9 cellular contexts compared by ENCODE assay signal in the genomic region with DNA sequence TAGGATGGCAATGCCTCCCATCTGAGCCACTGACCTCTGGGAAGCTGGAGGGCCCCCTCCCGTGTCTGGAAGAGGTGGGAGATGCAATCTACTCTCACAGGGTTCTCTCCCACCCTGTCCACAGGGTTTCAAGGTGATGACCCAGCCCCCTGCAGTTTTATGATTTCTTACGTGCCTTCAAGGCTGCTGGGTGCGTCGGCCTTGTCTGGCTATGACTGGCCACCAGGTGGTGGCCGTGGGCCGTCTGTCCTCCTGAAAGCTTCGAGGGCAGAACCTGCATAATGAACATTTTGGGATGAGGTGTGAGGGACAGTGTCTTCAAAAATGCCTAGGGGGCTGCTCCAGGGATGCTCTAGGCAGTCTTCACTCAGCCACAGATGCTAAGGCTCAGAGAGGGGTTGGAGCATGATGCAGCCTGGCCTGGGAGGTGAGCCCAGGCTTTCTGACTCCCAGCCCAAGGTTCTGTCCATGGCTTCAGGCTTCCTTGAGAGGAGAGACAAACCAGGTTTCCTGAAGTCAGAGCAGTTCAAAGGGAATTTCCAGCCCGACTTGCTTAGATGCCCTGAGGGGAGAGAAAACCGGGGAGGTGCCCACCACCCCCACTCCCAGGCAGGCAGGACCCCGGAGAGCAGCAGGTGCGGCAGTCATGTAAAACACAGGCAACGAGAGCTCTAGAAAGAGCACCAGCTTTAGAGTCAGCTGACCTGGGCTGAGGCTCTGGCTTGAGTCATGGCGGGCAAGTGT. TPM values are rescaled to one million over a fixed set of nuclear protein-coding genes. Genes with fewer than 3 reads are reported as not detected.
A peak's percentile ranks its signal among the peaks of the same experiment; 100 is the strongest.
DNase-seq lines count a peak whose midpoint lies in the region; ATAC-seq and TF ChIP-seq lines count a peak whose summit lies in the region.
"Had no signal": no experiment of that assay in that cellular context is flagged by ENCODE, and none has a peak within 500 bp of the region (broad histone marks: within the 10 kb centered on the region; RNA-seq: fewer than 3 reads in every experiment).

No MANE protein-coding gene starts in this region.

- CTCF ChIA-PET in HEK293 (lab: Yijun Ruan, JAX) (interaction anchor here (0.6 to 7.8 kb wide), 26 partner anchors 11 to 605 kb away, joined by 3 to 81 read pairs (median 4); a partner anchor contains a TSS), T-cell (lab: Charles Lee) (interaction anchor here in 1 of 2 donors (0.6 to 1.9 kb wide), 3 partner anchors 19 to 33 kb away, joined by 3 to 6 read pairs (median 4); a partner anchor contains a TSS)

- peaks cover 76 to 87% (median 83%) of the 10 kb centered on the region in 3 donors for H3K4me1 Mint-ChIP-seq in T-cell

- ATAC-seq in T-cell (replicated peaks in 1 of 4): no peak
- ATAC-seq in foreskin keratinocyte: peak; percentile 29
- peak; percentile 44 to 75 (median 54) for ATAC-seq in psoas muscle
- ATAC-seq in HG02642 (IDR thresholded peaks at IDR 0.05; ENCODE audit: poor library complexity, unreplicated experiment): no peak

- TF ChIP-seq CTCF in HEK293 (tag by site-specific recombination; IDR thresholded peaks at IDR 0.05): peak; percentile 82
- peak; percentile 84 for TF ChIP-seq CTCF in foreskin keratinocyte (conservative IDR thresholded peaks at IDR 0.05)
- peak; percentile 58 for TF ChIP-seq CTCF in psoas muscle (IDR thresholded peaks at IDR 0.05)

- intact Hi-C loops in psoas muscle (cut with DNase I): loop anchor here (5.0 to 10.0 kb wide), 2 partner anchors 175 to 237 kb away; a partner anchor contains a TSS

- POLR2A ChIA-PET in HEK293 (lab: Yijun Ruan, JAX): interaction anchor here (0.8 kb wide), 1 partner anchor 19 kb away, joined by 3 read pairs; a partner anchor contains a TSS
- POLR2A ChIA-PET in T-cell (lab: Charles Lee): interaction anchor here in 1 of 2 donors (0.6 kb wide), 1 partner anchor 457 kb away, joined by 3 read pairs; no protein-coding TSS in a partner anchor

- DNase-seq in NCI-H1417 (lab: John Stamatoyannopoulos, UW) (peak in 2 of 3 experiments; percentile 16 to 47), NCI-H1417 treated with DMSO at 0.1 percent for 48 hours (lab: John Stamatoyannopoulos, UW) (no peak), T-cell (no peak), foreskin keratinocyte (peak in 1 of 2 donors; percentile 39), psoas muscle (no peak), UCSD-AML1 (lab: John Stamatoyannopoulos, UW; ENCODE audit: unreplicated experiment) (no peak)

- H3K27ac ChIP-seq in HEK293 (ENCODE audit: extremely low read depth, low read depth, low read length): no peak overlapping the region
- H3K27ac ChIP-seq in foreskin keratinocyte: no peak overlapping the region
- no peak overlapping the region for H3K27ac ChIP-seq in psoas muscle
- H3K27ac ChIP-seq: BLaER1 treated with 17β-estradiol and CSF1 and Interleukin-3, amounts not matched to agents 10 nM and 100 nM had no signal

- H3K9me3 ChIP-seq in HEK293 (ENCODE audit: control insufficient read depth, insufficient read depth, low read depth, low read length): no peaks in the 10 kb centered on the region
- no peaks in the 10 kb centered on the region for H3K9me3 ChIP-seq in psoas muscle
- H3K9me3 ChIP-seq: BLaER1 treated with 17β-estradiol and CSF1 and Interleukin-3, amounts not matched to agents 10 nM and 100 nM had no signal

- WGBS in psoas muscle, 3 donors: 34 to 40% (median 39%) methylated on average over 13 of the region's 13 CpGs

- H3K4me1 ChIP-seq in HEK293 (ENCODE audit: control insufficient read depth, insufficient read depth, low read length) (no peaks in the 10 kb centered on the region), foreskin keratinocyte (peaks cover 26% of the 10 kb centered on the region), psoas muscle (no peaks in the 10 kb centered on the region)

- H3K4me3 ChIP-seq in HEK293 (ENCODE audit: low read depth, low read length) (no peak overlapping the region), psoas muscle (no peak overlapping the region)
- H3K4me3 ChIP-seq: BLaER1 treated with 17β-estradiol and CSF1 and Interleukin-3, amounts not matched to agents 10 nM and 100 nM had no signal

- H3K36me3 Mint-ChIP-seq in T-cell: peaks cover 18% of the 10 kb centered on the region

- no peaks in the 10 kb centered on the region for H3K27me3 Mint-ChIP-seq in T-cell

- H3K4me3 Mint-ChIP-seq in T-cell: peak overlapping the region in 1 of 3 donors; percentile 76

- no peaks in the 10 kb centered on the region for H3K9me3 Mint-ChIP-seq in T-cell

- H3K36me3 ChIP-seq in HEK293 (ENCODE audit: control insufficient read depth in 2 of 2, insufficient read depth in 1 of 2, low read length in 2 of 2) (no peaks in the 10 kb centered on the region), psoas muscle (ENCODE audit: insufficient read depth in 1 of 2, low read depth in 1 of 2) (no peaks in the 10 kb centered on the region)
- H3K36me3 ChIP-seq: BLaER1 treated with 17β-estradiol and CSF1 and Interleukin-3, amounts not matched to agents 10 nM and 100 nM had no signal

- H3K27ac Mint-ChIP-seq in T-cell: peak overlapping the region; percentile 86 to 91

- no peaks in the 10 kb centered on the region for H3K27me3 ChIP-seq in foreskin keratinocyte
- H3K27me3 ChIP-seq in psoas muscle (ENCODE audit: insufficient read depth in 3 of 3, low read length in 2 of 3): no peaks in the 10 kb centered on the region
- H3K27me3 ChIP-seq: BLaER1 treated with 17β-estradiol and CSF1 and Interleukin-3, amounts not matched to agents 10 nM and 100 nM had no signal

TF ChIP-seq in HEK293, 187 proteins besides CTCF, POLR2A, EP300 and RAD21:
- TF ChIP-seq, protein P1, sequence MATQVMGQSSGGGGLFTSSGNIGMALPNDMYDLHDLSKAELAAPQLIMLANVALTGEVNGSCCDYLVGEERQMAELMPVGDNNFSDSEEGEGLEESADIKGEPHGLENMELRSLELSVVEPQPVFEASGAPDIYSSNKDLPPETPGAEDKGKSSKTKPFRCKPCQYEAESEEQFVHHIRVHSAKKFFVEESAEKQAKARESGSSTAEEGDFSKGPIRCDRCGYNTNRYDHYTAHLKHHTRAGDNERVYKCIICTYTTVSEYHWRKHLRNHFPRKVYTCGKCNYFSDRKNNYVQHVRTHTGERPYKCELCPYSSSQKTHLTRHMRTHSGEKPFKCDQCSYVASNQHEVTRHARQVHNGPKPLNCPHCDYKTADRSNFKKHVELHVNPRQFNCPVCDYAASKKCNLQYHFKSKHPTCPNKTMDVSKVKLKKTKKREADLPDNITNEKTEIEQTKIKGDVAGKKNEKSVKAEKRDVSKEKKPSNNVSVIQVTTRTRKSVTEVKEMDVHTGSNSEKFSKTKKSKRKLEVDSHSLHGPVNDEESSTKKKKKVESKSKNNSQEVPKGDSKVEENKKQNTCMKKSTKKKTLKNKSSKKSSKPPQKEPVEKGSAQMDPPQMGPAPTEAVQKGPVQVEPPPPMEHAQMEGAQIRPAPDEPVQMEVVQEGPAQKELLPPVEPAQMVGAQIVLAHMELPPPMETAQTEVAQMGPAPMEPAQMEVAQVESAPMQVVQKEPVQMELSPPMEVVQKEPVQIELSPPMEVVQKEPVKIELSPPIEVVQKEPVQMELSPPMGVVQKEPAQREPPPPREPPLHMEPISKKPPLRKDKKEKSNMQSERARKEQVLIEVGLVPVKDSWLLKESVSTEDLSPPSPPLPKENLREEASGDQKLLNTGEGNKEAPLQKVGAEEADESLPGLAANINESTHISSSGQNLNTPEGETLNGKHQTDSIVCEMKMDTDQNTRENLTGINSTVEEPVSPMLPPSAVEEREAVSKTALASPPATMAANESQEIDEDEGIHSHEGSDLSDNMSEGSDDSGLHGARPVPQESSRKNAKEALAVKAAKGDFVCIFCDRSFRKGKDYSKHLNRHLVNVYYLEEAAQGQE (tag by site-specific recombination; IDR thresholded peaks at IDR 0.05): peak; percentile 70; the same call in 1 of the 2 replicates
- TF ChIP-seq ZNF600 (tag by site-specific recombination; IDR thresholded peaks at IDR 0.05): peak; percentile 49; the same call in 1 of the 2 replicates
- no peak for TF ChIP-seq ZNF837 (tag by site-specific recombination; IDR thresholded peaks at IDR 0.05)
- no peak for TF ChIP-seq ZNF501 (tag by site-specific recombination; IDR thresholded peaks at IDR 0.05)
- TF ChIP-seq ZNF654 (tag by site-specific recombination; IDR thresholded peaks at IDR 0.05; ENCODE audit: low read depth): peak; percentile 52
- peak; percentile 56; the same call in 1 of the 2 replicates for TF ChIP-seq ZBTB20 (tag by site-specific recombination; IDR thresholded peaks at IDR 0.05)
- no peak for TF ChIP-seq EGR2 (tag by site-specific recombination; IDR thresholded peaks at IDR 0.05; ENCODE audit: low read depth)
- no peak for TF ChIP-seq ZNF544 (tag by site-specific recombination; IDR thresholded peaks at IDR 0.05)
- TF ChIP-seq ZIC2 (tag by site-specific recombination; IDR thresholded peaks at IDR 0.05): peak; percentile 69
- TF ChIP-seq GLIS1 (tag by site-specific recombination; IDR thresholded peaks at IDR 0.05): peak; percentile 59
- TF ChIP-seq ZNF510 (tag by site-specific recombination; IDR thresholded peaks at IDR 0.05; ENCODE audit: insufficient replicate concordance): no peak

RNA-seq across cellular contexts. Expression of a gene that starts 18.7 kb away (rescaled TPM):
- total RNA-seq in T-cell (100 to 1,000 TPM; 141 to 206 (median 153) TPM), foreskin keratinocyte (8.3 and 15.2 TPM in 2 replicates), psoas muscle (1 to 10 TPM; 2.5 to 5.0 (median 3.3) TPM)
- polyA plus RNA-seq in foreskin keratinocyte (14.6 and 24.8 TPM in 2 replicates), psoas muscle (1 to 10 TPM; 1.1 to 7.4 (median 5.7) TPM)

RNA-seq across cellular contexts. Expression of a gene that starts 36.4 kb away (rescaled TPM):
- total RNA-seq in T-cell (10 to 100 TPM; 31.1 to 69.2 (median 51.5) TPM), foreskin keratinocyte (47.6 and 50.0 TPM in 2 replicates), psoas muscle (10 to 100 TPM; 10.1 to 46.6 (median 27.8) TPM)
- polyA plus RNA-seq in foreskin keratinocyte (25.8 and 26.6 TPM in 2 replicates), psoas muscle (10 to 100 TPM; 25.6 to 35.2 (median 32.2) TPM)

Comparison
In these comparisons a context has a peak if more than half of its experiments do, and no peak if none do; other contexts are left out.
1. DNase-seq: peak in NCI-H1417 (2 of 3); none in NCI-H1417 treated with DMSO at 0.1 percent for 48 hours (single experiment), T-cell (0 of 34), psoas muscle (0 of 2) and UCSD-AML1 (single experiment).
2. ATAC-seq: peak in foreskin keratinocyte (single experiment) and psoas muscle (4 of 4); none in T-cell (0 of 4) and HG02642 (single experiment).
3. Peak in every context shown above with its lines, with median percentiles within 50 percentile points of each other: CTCF ChIP-seq.